Comparison of ENCODE assay signal across 19 cellular contexts in genomic region chr18:77022556-77022955, GRCh38.
DNase-seq lines count a peak whose midpoint lies in the region; ATAC-seq, FAIRE-seq and TF ChIP-seq lines count a peak whose summit lies in the region.
"Had no signal": no experiment of that assay in that cellular context is flagged by ENCODE, and none has a peak within 500 bp of the region (broad histone marks: within the 10 kb centered on the region; RNA-seq: fewer than 3 reads in every experiment).

No MANE protein-coding gene starts in this region.

- no peaks in the 10 kb centered on the region for H3K9me3 ChIP-seq in DOHH2 (ENCODE audit: control insufficient read depth, insufficient read depth, low read length)

- peak in 1 of 10 donors; percentile 9 for DNase-seq in dorsolateral prefrontal cortex
- DNase-seq in midbrain (lab: John Stamatoyannopoulos, UW) = peak; percentile 75
- DNase-seq in substantia nigra (lab: John Stamatoyannopoulos, UW) = peak in 3 of 49 donors; percentile 26 to 58 (median 35)
- no peak for DNase-seq in brain microvascular endothelial cell
- DNase-seq in stimulated activated naive CD4-positive, alpha-beta T cell treated with Interleukin-2 at 50 U/mL for 16 hours (lab: John Stamatoyannopoulos, UW) = no peak
- no peak for DNase-seq in D721Med (ENCODE audit: insufficient read length, low spot score)
- DNase-seq: CD4-positive, alpha-beta T cell; EL; KG1; NCI-H1092; NCI-H2081 treated with DMSO at 0.1 percent for 48 hours; NCI-H510A; NCI-H774; PC-3 had no signal

- in situ Hi-C loops in brain microvascular endothelial cell (cut with HindIII; ENCODE audit: low pct_ligation_motif_present, low sequenced_read_pairs) = no loop called here

- H3K4me3 ChIP-seq in DOHH2 (ENCODE audit: low read length) (no peak overlapping the region), dorsolateral prefrontal cortex (peak overlapping the region in 37 of 59 donors; percentile 7 to 58 (median 28)), brain microvascular endothelial cell (ENCODE audit: low read depth, low read length) (no peak overlapping the region)

- H3K27ac ChIP-seq in DOHH2 (ENCODE audit: low read depth, low read length) (no peak overlapping the region), dorsolateral prefrontal cortex (peak overlapping the region; percentile 73 to 100 (median 96)), substantia nigra (ENCODE audit: low read depth, low read length, poor library complexity, severe bottlenecking) (peak overlapping the region; percentile 98), brain microvascular endothelial cell (no peak overlapping the region)
- H3K27ac ChIP-seq: RWPE1 had no signal

- TF ChIP-seq CTCF in DOHH2 (IDR thresholded peaks at IDR 0.05; ENCODE audit: low read depth, low read length, poor library complexity, severe bottlenecking) (no peak), dorsolateral prefrontal cortex (IDR thresholded peaks at IDR 0.05 in 54 of 56, conservative IDR thresholded peaks at IDR 0.05 in 2 of 56; ENCODE audit: low read depth in 1 of 56, partially characterized antibody in 56 of 56) (peak in 1 of 56 donors; percentile 13), brain microvascular endothelial cell (IDR thresholded peaks at IDR 0.05; ENCODE audit: low read depth, low read length, missing control alignments) (no peak), D721Med (IDR thresholded peaks at IDR 0.05; ENCODE audit: insufficient read depth, missing control alignments) (no peak)

- no peaks in the 10 kb centered on the region for H3K79me2 ChIP-seq in DOHH2 (ENCODE audit: control insufficient read depth, low read length)

- peaks cover 1% of the 10 kb centered on the region; the same call in 1 of the 2 replicates for H3K36me3 ChIP-seq in DOHH2 (ENCODE audit: control insufficient read depth, low read length)
- no peaks in the 10 kb centered on the region for H3K36me3 ChIP-seq in brain microvascular endothelial cell (replicated peaks)

- intact Hi-C loops in dorsolateral prefrontal cortex (cut with DNase I) = loop anchor here in 1 of 2 donors (2.0 kb wide), 1 partner anchor 20 kb away; no protein-coding TSS in a partner anchor

- no peaks in the 10 kb centered on the region for H3F3A ChIP-seq in DOHH2 (ENCODE audit: control insufficient read depth, insufficient read depth)

- no peaks in the 10 kb centered on the region for H3K9me2 ChIP-seq in DOHH2 (replicated peaks; ENCODE audit: control insufficient read depth, low read length)

- H3K27me3 ChIP-seq in DOHH2 (ENCODE audit: control insufficient read depth, low read length) (no peaks in the 10 kb centered on the region), dorsolateral prefrontal cortex (no peaks in the 10 kb centered on the region), brain microvascular endothelial cell (replicated peaks) (no peaks in the 10 kb centered on the region)

- H3K4me2 ChIP-seq in DOHH2 (ENCODE audit: low read length) = peak overlapping the region; percentile 50; the same call in 1 of the 2 replicates

- no peak for FAIRE-seq in D721Med (lab: Jason Lieb, UNC)
- FAIRE-seq: H54, HepG2 had no signal

- no peaks in the 10 kb centered on the region for H4K20me1 ChIP-seq in DOHH2 (ENCODE audit: control insufficient read depth, insufficient read depth, low read depth, low read length)

- no peak for ATAC-seq in HG03025 (IDR thresholded peaks at IDR 0.05; ENCODE audit: low FRiP score, unreplicated experiment)
- ATAC-seq: HepG2, PC-3 had no signal

- peaks cover 25% of the 10 kb centered on the region for H3K4me1 ChIP-seq in DOHH2 (ENCODE audit: control insufficient read depth, low read length)

Comparison
In these comparisons a context has a peak if more than half of its experiments do, and no peak if none do; other contexts are left out.
1. H3K27ac ChIP-seq: peak in dorsolateral prefrontal cortex (59 of 59) and substantia nigra (single experiment); none in DOHH2 (single experiment) and brain microvascular endothelial cell (single experiment).
2. H3K4me3 ChIP-seq: peak in dorsolateral prefrontal cortex (37 of 59); none in DOHH2 (single experiment) and brain microvascular endothelial cell (single experiment).